In genomic region chr11:14454861-14455632, GRCh38 we compare ENCODE assay signal across 8 cellular contexts. TPM values are rescaled to one million over a fixed set of nuclear protein-coding genes. Genes with fewer than 3 reads are reported as not detected.
DNase-seq lines count a peak whose midpoint lies in the region; ATAC-seq and TF ChIP-seq lines count a peak whose summit lies in the region.

No MANE protein-coding gene starts in this region.

- no peak overlapping the region for H3K4me2 ChIP-seq in smooth muscle cell

- H3K27ac ChIP-seq in heart right ventricle (peak overlapping the region in 2 of 10 donors; percentile 3 to 36), smooth muscle cell (ENCODE audit: low read depth) (peak overlapping the region; percentile 30)

- H3K36me3 Mint-ChIP-seq in HFFc6 (ENCODE audit: low read depth) (peaks cover 42% of the 10 kb centered on the region), WTC11 (peaks cover 30% of the 10 kb centered on the region)

- TF ChIP-seq CTCF in HFFc6 (IDR thresholded peaks at IDR 0.05) (peak; percentile 87), WTC11 (IDR thresholded peaks at IDR 0.05) (peak; percentile 40), heart right ventricle (IDR thresholded peaks at IDR 0.05) (peak; percentile 31 to 76 (median 64)), smooth muscle cell (IDR thresholded peaks at IDR 0.05; ENCODE audit: borderline replicate concordance, insufficient read depth, poor library complexity, severe bottlenecking) (peak; percentile 59)

- H3K27me3 Mint-ChIP-seq in HFFc6 (ENCODE audit: insufficient read depth) (no peaks in the 10 kb centered on the region), WTC11 (ENCODE audit: low read depth) (no peaks in the 10 kb centered on the region)

- H3K27ac Mint-ChIP-seq in HFFc6, result peak overlapping the region; percentile 61
- H3K27ac Mint-ChIP-seq in WTC11, result no peak overlapping the region

- ATAC-seq in WTC11 (peak; percentile 39), heart right ventricle (peak in 6 of 8 donors; percentile 39 to 56 (median 50)), HG02981 (IDR thresholded peaks at IDR 0.05; ENCODE audit: unreplicated experiment) (no peak), HG02870 (IDR thresholded peaks at IDR 0.05; ENCODE audit: unreplicated experiment) (no peak)

- 75 to 78% methylated on average over 7 of the region's 7 CpGs for WGBS in heart right ventricle, 2 donors
- 86% methylated on average over 7 of the region's 7 CpGs for WGBS in smooth muscle cell (ENCODE audit: low lambda C conversion rate)

- no peak overlapping the region for H3K4me3 ChIP-seq in heart right ventricle
- no peak overlapping the region for H3K4me3 ChIP-seq in smooth muscle cell

- peaks cover 47% of the 10 kb centered on the region for H4K20me1 ChIP-seq in smooth muscle cell (ENCODE audit: low read depth)

- H3K4me3 Mint-ChIP-seq in HFFc6 (no peak overlapping the region), WTC11 (no peak overlapping the region)

- intact Hi-C loops in heart right ventricle (cut with DNase I), result loop anchor here (1.0 to 10.0 kb wide), 7 partner anchors 42 to 155 kb away; partner anchors contain the start of genes COPB1 (in 1 of the 10) and RRAS2 (in 1 of the 10)

- no peak overlapping the region for H3K9ac ChIP-seq in smooth muscle cell (ENCODE audit: low read depth)

- POLR2A ChIA-PET in WTC11 (lab: Charles Lee), result interaction anchor here (0.6 to 2.1 kb wide), 6 partner anchors 42 to 192 kb away, joined by 3 to 10 read pairs (median 4); no protein-coding TSS in a partner anchor

- H3K36me3 ChIP-seq in heart right ventricle (peaks cover 0 to 80% (median 25%) of the 10 kb centered on the region in 9 donors), smooth muscle cell (ENCODE audit: low read depth) (peaks cover 21% of the 10 kb centered on the region)

- H3F3A ChIP-seq in smooth muscle cell (ENCODE audit: low read depth), result peaks cover 23% of the 10 kb centered on the region

- H3K79me2 ChIP-seq in smooth muscle cell (ENCODE audit: low read depth), result no peaks in the 10 kb centered on the region

- H2AFZ ChIP-seq in smooth muscle cell (ENCODE audit: low read depth), result no peak overlapping the region

- CTCF ChIA-PET in WTC11 (lab: Charles Lee), result interaction anchor here (0.6 to 4.2 kb wide), 67 partner anchors 9 to 1238 kb away, joined by 3 to 80 read pairs (median 4); partner anchors contain the start of genes COPB1 and PSMA1

- H3K4me1 Mint-ChIP-seq in HFFc6 (ENCODE audit: low read depth) (peaks cover 42% of the 10 kb centered on the region), WTC11 (no peaks in the 10 kb centered on the region)

- H3K4me1 ChIP-seq in heart right ventricle (peaks cover 0 to 12% (median 0%) of the 10 kb centered on the region in 9 donors), smooth muscle cell (ENCODE audit: low read depth) (no peaks in the 10 kb centered on the region)

- H3K27me3 ChIP-seq in heart right ventricle (no peaks in the 10 kb centered on the region), smooth muscle cell (ENCODE audit: low read depth) (no peaks in the 10 kb centered on the region)

- no peaks in the 10 kb centered on the region for H3K9me3 Mint-ChIP-seq in HFFc6
- H3K9me3 Mint-ChIP-seq in WTC11, result peaks cover 9% of the 10 kb centered on the region

- H3K9me3 ChIP-seq in heart right ventricle (no peaks in the 10 kb centered on the region), smooth muscle cell (replicated peaks; ENCODE audit: low read depth) (no peaks in the 10 kb centered on the region)

- peak; percentile 29 for DNase-seq in D341Med (ENCODE audit: low spot score)
- DNase-seq in HFFc6, result no peak
- no peak for DNase-seq in WTC11 (ENCODE audit: low spot score)
- no peak for DNase-seq in heart right ventricle
- no peak for DNase-seq in smooth muscle cell (lab: John Stamatoyannopoulos, UW; ENCODE audit: unreplicated experiment)
- no peak for DNase-seq in NCI-H1092 treated with DMSO at 0.1 percent for 48 hours (lab: John Stamatoyannopoulos, UW)

TF ChIP-seq in WTC11, 78 proteins besides CTCF, POLR2A, EP300 and RAD21:
- no peak for TF ChIP-seq ETV6 (CRISPR knock-in tag; IDR thresholded peaks at IDR 0.05)
- no peak for TF ChIP-seq ATF3 (CRISPR knock-in tag; conservative IDR thresholded peaks at IDR 0.05)
- TF ChIP-seq FOXK1 (CRISPR knock-in tag; IDR thresholded peaks at IDR 0.05), result no peak
- no peak for TF ChIP-seq SOX15 (CRISPR knock-in tag; IDR thresholded peaks at IDR 0.05)
- no peak for TF ChIP-seq GABPB1 (CRISPR knock-in tag; IDR thresholded peaks at IDR 0.05)
- TF ChIP-seq SP1 (CRISPR knock-in tag; conservative IDR thresholded peaks at IDR 0.05), result no peak
- TF ChIP-seq ERG (CRISPR knock-in tag; IDR thresholded peaks at IDR 0.05), result no peak
- no peak for TF ChIP-seq E2F4 (CRISPR knock-in tag; IDR thresholded peaks at IDR 0.05; ENCODE audit: borderline replicate concordance, low read depth)
- TF ChIP-seq NFYB (CRISPR knock-in tag; conservative IDR thresholded peaks at IDR 0.05; ENCODE audit: low read depth), result no peak
- TF ChIP-seq GTF2I (CRISPR knock-in tag; conservative IDR thresholded peaks at IDR 0.05), result no peak

RNA-seq across cellular contexts. Expression of gene COPB1, which starts 44.6 kb away (rescaled TPM):
- total RNA-seq in HFFc6 (2021; fragmentation: NEBNext Ultra II Directional; extraction: Animal tissue kit (Norgen Biotek cat#: 25700)), result 100 to 1,000 TPM; 161 to 193 (median 187) TPM
- 67.9 to 76.3 TPM (median 75.6 TPM) in 3 replicates for total RNA-seq in WTC11 (2021)
- total RNA-seq in heart right ventricle, result 10 to 100 TPM; 40.2 to 60.0 (median 47.9) TPM
- polyA plus RNA-seq in heart right ventricle, result 10 to 100 TPM; 28.4 to 49.1 TPM
- 299 and 365 TPM in 2 replicates for total RNA-seq in smooth muscle cell
- 130 and 135 TPM in 2 replicates for polyA plus RNA-seq in smooth muscle cell

Comparison
In these comparisons a context has a peak if more than half of its experiments do, and no peak if none do; other contexts are left out.
1. ATAC-seq: peak in WTC11 (single experiment) and heart right ventricle (6 of 8); none in HG02981 (single experiment) and HG02870 (single experiment).
2. Peak in every context shown above with its lines, with median percentiles within 50 percentile points of each other: CTCF ChIP-seq.